In the genomic region with DNA sequence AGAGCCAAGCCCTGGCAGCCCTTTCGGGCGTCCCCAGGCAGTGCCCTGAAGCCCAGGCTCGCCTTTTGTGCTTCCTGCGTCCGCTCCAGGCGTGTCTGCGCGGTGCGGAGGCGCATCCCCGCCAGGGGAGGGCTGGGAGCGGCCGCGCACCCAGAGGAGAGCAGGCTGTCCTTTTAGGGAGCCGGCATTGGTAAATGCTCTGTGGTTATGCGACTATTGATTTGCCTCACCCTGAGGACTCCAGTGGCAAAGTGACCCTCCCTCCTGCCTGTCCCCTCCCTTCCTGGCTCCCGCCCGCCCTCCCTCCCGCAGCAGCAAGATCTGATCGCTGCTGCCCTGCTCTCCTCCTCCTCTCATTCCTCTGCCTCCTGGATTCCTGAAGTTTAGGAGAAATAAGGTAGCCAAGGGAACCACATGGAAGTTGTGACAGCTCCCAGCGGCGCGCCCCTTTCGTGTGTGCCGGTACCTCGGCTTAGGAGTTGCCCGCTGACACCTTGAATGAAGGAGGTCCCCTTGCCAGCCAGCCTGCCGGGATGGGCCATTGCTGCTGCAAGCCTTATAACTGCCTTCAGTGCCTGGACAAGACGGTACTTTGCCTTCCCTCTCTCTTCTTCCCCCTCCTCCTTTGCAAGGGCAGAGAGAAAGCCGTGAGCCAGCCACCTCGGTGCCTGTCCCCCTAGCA, we compare ENCODE assay signal across 9 cellular contexts.
DNase-seq lines count a peak whose midpoint lies in the region; ATAC-seq and TF ChIP-seq lines count a peak whose summit lies in the region.
"Had no signal": no experiment of that assay in that cellular context is flagged by ENCODE, and none has a peak within 500 bp of the region (broad histone marks: within the 10 kb centered on the region; RNA-seq: fewer than 3 reads in every experiment).

No MANE protein-coding gene starts in this region.

- no peaks in the 10 kb centered on the region for H3K36me3 ChIP-seq in spleen
- H3K36me3 ChIP-seq: BLaER1 had no signal

- 1 to 4% (median 2%) methylated on average over 25 to 31 of the region's 31 CpGs for WGBS in spleen, 5 donors

- H3K36me3 Mint-ChIP-seq in WTC11, result no peaks in the 10 kb centered on the region

- TF ChIP-seq CTCF in WTC11 (IDR thresholded peaks at IDR 0.05) (no peak), spleen (IDR thresholded peaks at IDR 0.05 in 8 of 11, conservative IDR thresholded peaks at IDR 0.05 in 3 of 11) (peak in 1 of 11 experiments; percentile 7)

- intact Hi-C loops in spleen (cut with DNase I; ENCODE audit: low total_unique reads), result no loop called here

- no peak for TF ChIP-seq POLR2A in spleen (IDR thresholded peaks at IDR 0.05)

- no peak overlapping the region for H3K27ac Mint-ChIP-seq in WTC11

- peak overlapping the region; percentile 57 for H3K4me3 ChIP-seq in iPS-11a (ENCODE audit: low read depth, low read length)
- peak overlapping the region in 7 of 8 donors; percentile 9 to 53 (median 14) for H3K4me3 ChIP-seq in spleen
- H3K4me3 ChIP-seq: BLaER1 had no signal

- H3K4me1 ChIP-seq in spleen, result peaks cover 0 to 12% (median 9%) of the 10 kb centered on the region in 6 donors
- H3K4me1 ChIP-seq: BLaER1 had no signal

- CTCF ChIA-PET in WTC11 (lab: Charles Lee), result interaction anchor here (0.9 to 1.6 kb wide), 5 partner anchors 12 to 323 kb away, joined by 3 to 4 read pairs (median 3); no protein-coding TSS in a partner anchor

- peaks cover 26% of the 10 kb centered on the region for H3K27me3 Mint-ChIP-seq in WTC11 (ENCODE audit: low read depth)

- H3K27ac ChIP-seq in spleen, result peak overlapping the region in 1 of 8 donors; percentile 1
- H3K27ac ChIP-seq: BLaER1 had no signal

- H3K27me3 ChIP-seq in spleen (replicated peaks in 1 of 7), result peaks cover 0 to 68% (median 31%) of the 10 kb centered on the region in 7 donors

- no peaks in the 10 kb centered on the region for H3K9me3 Mint-ChIP-seq in WTC11

- H3K4me1 Mint-ChIP-seq in WTC11, result peaks cover 26% of the 10 kb centered on the region

- DNase-seq in NCI-H187 (lab: John Stamatoyannopoulos, UW) (peak; percentile 32 to 41), NCI-H187 treated with DMSO at 0.1 percent for 48 hours (lab: John Stamatoyannopoulos, UW) (no peak), WTC11 (ENCODE audit: low spot score) (peak; percentile 65), spleen (no peak)

- peak overlapping the region; percentile 86 for H3K4me3 Mint-ChIP-seq in WTC11

- H3K9me3 ChIP-seq in spleen, result no peaks in the 10 kb centered on the region
- H3K9me3 ChIP-seq: BLaER1 had no signal

- POLR2A ChIA-PET in WTC11 (lab: Charles Lee), result no interaction called here

- ATAC-seq in WTC11 (peak; percentile 95), HG03135 (IDR thresholded peaks at IDR 0.05; ENCODE audit: unreplicated experiment) (no peak), HG02610 (IDR thresholded peaks at IDR 0.05; ENCODE audit: unreplicated experiment) (no peak), HG02763 (IDR thresholded peaks at IDR 0.05; ENCODE audit: unreplicated experiment) (no peak)

TF ChIP-seq in WTC11, 78 proteins besides CTCF, POLR2A, EP300 and RAD21:
- TF ChIP-seq CREM (CRISPR knock-in tag; IDR thresholded peaks at IDR 0.05) (no peak), FOXP1 (CRISPR knock-in tag; IDR thresholded peaks at IDR 0.05; ENCODE audit: borderline replicate concordance) (no peak), RORB (CRISPR knock-in tag; IDR thresholded peaks at IDR 0.05) (no peak), OVOL2 (CRISPR knock-in tag; IDR thresholded peaks at IDR 0.05; ENCODE audit: borderline replicate concordance) (no peak), HMGA2 (CRISPR knock-in tag; IDR thresholded peaks at IDR 0.05) (no peak)
- TF ChIP-seq, protein P1, sequence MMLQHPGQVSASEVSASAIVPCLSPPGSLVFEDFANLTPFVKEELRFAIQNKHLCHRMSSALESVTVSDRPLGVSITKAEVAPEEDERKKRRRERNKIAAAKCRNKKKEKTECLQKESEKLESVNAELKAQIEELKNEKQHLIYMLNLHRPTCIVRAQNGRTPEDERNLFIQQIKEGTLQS (CRISPR knock-in tag; conservative IDR thresholded peaks at IDR 0.05), result no peak
- TF ChIP-seq, protein P2, sequence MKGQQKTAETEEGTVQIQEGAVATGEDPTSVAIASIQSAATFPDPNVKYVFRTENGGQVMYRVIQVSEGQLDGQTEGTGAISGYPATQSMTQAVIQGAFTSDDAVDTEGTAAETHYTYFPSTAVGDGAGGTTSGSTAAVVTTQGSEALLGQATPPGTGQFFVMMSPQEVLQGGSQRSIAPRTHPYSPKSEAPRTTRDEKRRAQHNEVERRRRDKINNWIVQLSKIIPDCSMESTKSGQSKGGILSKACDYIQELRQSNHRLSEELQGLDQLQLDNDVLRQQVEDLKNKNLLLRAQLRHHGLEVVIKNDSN (CRISPR knock-in tag; IDR thresholded peaks at IDR 0.05), result no peak

Comparison
In these comparisons a context has a peak if more than half of its experiments do, and no peak if none do; other contexts are left out.
1. DNase-seq: peak in NCI-H187 (2 of 2) and WTC11 (single experiment); none in NCI-H187 treated with DMSO at 0.1 percent for 48 hours (single experiment) and spleen (single experiment).